ENCODE assay signal across 26 cellular contexts in genomic region chr21:29326914-29327554, GRCh38.
"Had no signal": no experiment of that assay in that cellular context is flagged by ENCODE, and none has a peak within 500 bp of the region (broad histone marks: within the 10 kb centered on the region; RNA-seq: fewer than 3 reads in every experiment).

No MANE protein-coding gene starts in this region.

- H3K4me3 Mint-ChIP-seq: activated CD4-positive, alpha-beta T cell treated with anti-CD3 and anti-CD28 coated beads, Interleukin-2, amount 10 ng/mL, durations not matched to agents 7 days and 5 days; activated CD8-positive, alpha-beta T cell treated with anti-CD3 and anti-CD28 coated beads, Interleukin-2, amount 10 ng/mL, durations not matched to agents 7 days and 5 days; activated T-helper 1 cell treated with anti-CD3 and anti-CD28 coated beads, Interleukin-12 subunit alpha, Interleukin-12 subunit beta, Interleukin-2, Interleukin-4 antibody, amounts not matched to agents 30 ng/mL and 10 ng/mL and 1 ng/mL, durations not matched to agents 14 hours and 24 hours and 36 hours; brain; effector memory CD8-positive, alpha-beta T cell; naive thymus-derived CD4-positive, alpha-beta T cell; neural progenitor cell; T-helper 2 cell treated with Interferon-gamma antibody and Interleukin-4, amounts not matched to agents 5 μg/mL and 100 μg/mL, for 36 hours had no signal

- H3K36me3 ChIP-seq: neural progenitor cell, ovary, prostate gland had no signal

- H3K4me1 Mint-ChIP-seq: activated CD4-positive, alpha-beta T cell treated with anti-CD3 and anti-CD28 coated beads, Interleukin-2, amount 10 ng/mL, durations not matched to agents 7 days and 5 days; neural progenitor cell had no signal

- FAIRE-seq: colon, islet of Langerhans had no signal

- H3K4me1 ChIP-seq: neural progenitor cell, prostate gland had no signal

- H2AFZ ChIP-seq: neural progenitor cell had no signal

- H3K4me2 ChIP-seq: neural progenitor cell had no signal

- H3K9me3 ChIP-seq: esophagus squamous epithelium, heart left ventricle, mucosa of descending colon, ovary, prostate gland, right atrium auricular region, spleen, upper lobe of right lung had no signal

- H3K27ac ChIP-seq: dorsolateral prefrontal cortex, esophagus squamous epithelium, heart left ventricle, neural progenitor cell, ovary, prostate gland, right atrium auricular region, spleen, upper lobe of right lung, VCaP had no signal

- H3K27me3 Mint-ChIP-seq: activated CD4-positive, alpha-beta T cell treated with anti-CD3 and anti-CD28 coated beads, Interleukin-2, amount 10 ng/mL, durations not matched to agents 7 days and 5 days; brain; effector memory CD8-positive, alpha-beta T cell; naive thymus-derived CD4-positive, alpha-beta T cell had no signal

- H3K9me3 Mint-ChIP-seq: activated CD4-positive, alpha-beta T cell treated with anti-CD3 and anti-CD28 coated beads, Interleukin-2, amount 10 ng/mL, durations not matched to agents 7 days and 5 days; activated T-helper 1 cell treated with anti-CD3 and anti-CD28 coated beads, Interleukin-12 subunit alpha, Interleukin-12 subunit beta, Interleukin-2, Interleukin-4 antibody, amounts not matched to agents 30 ng/mL and 10 ng/mL and 1 ng/mL, durations not matched to agents 14 hours and 24 hours and 36 hours; effector memory CD8-positive, alpha-beta T cell; naive thymus-derived CD4-positive, alpha-beta T cell; T-helper 2 cell treated with Interferon-gamma antibody and Interleukin-4, amounts not matched to agents 5 μg/mL and 100 μg/mL, for 36 hours had no signal

- H3K27ac Mint-ChIP-seq: activated CD4-positive, alpha-beta T cell treated with anti-CD3 and anti-CD28 coated beads, Interleukin-2, amount 10 ng/mL, durations not matched to agents 7 days and 5 days; activated CD8-positive, alpha-beta T cell treated with anti-CD3 and anti-CD28 coated beads, Interleukin-2, amount 10 ng/mL, durations not matched to agents 7 days and 5 days; activated T-helper 1 cell treated with anti-CD3 and anti-CD28 coated beads, Interleukin-12 subunit alpha, Interleukin-12 subunit beta, Interleukin-2, Interleukin-4 antibody, amounts not matched to agents 30 ng/mL and 10 ng/mL and 1 ng/mL, durations not matched to agents 14 hours and 24 hours and 36 hours; brain; effector memory CD8-positive, alpha-beta T cell; naive thymus-derived CD4-positive, alpha-beta T cell; neural progenitor cell; T-helper 2 cell treated with Interferon-gamma antibody and Interleukin-4, amounts not matched to agents 5 μg/mL and 100 μg/mL, for 36 hours had no signal

- H3K9ac ChIP-seq: neural progenitor cell had no signal

- DNase-seq: activated CD4-positive, alpha-beta T cell treated with anti-CD3 and anti-CD28 coated beads, Interleukin-2, amount 10 ng/mL, durations not matched to agents 7 days and 5 days; activated CD8-positive, alpha-beta T cell treated with anti-CD3 and anti-CD28 coated beads, Interleukin-2, amount 10 ng/mL, durations not matched to agents 7 days and 5 days; activated gamma-delta T cell; activated naive CD4-positive, alpha-beta T cell treated with anti-CD3 and anti-CD28 coated beads, Interleukin-2, amount 50 U/mL, for 16 hours; aorta; effector memory CD8-positive, alpha-beta T cell; esophagus squamous epithelium; heart left ventricle; mucosa of descending colon; naive thymus-derived CD4-positive, alpha-beta T cell; ovary; spleen; stimulated activated CD4-positive, alpha-beta T cell treated with anti-CD3 and anti-CD28 coated beads, Interleukin-4, amount 100 ng/mL, for 24 hours; stimulated activated naive CD4-positive, alpha-beta T cell treated with Interleukin-2 at 50 U/mL for 16 hours; upper lobe of right lung had no signal

- H3K27me3 ChIP-seq: dorsolateral prefrontal cortex, esophagus squamous epithelium, heart left ventricle, neural progenitor cell, ovary, right atrium auricular region, spleen, upper lobe of right lung had no signal

- H3K4me3 ChIP-seq: dorsolateral prefrontal cortex, esophagus squamous epithelium, heart left ventricle, mucosa of descending colon, neural progenitor cell, ovary, prostate gland, right atrium auricular region, spleen, upper lobe of right lung had no signal

- ATAC-seq: activated CD4-positive, CD25-positive, alpha-beta regulatory T cell treated with anti-CD3 and anti-CD28 coated beads, Interleukin-2, amount 50 U/mL, for 24 hours; activated CD8-positive, alpha-beta T cell treated with anti-CD3 and anti-CD28 coated beads, Interleukin-2, amount 10 ng/mL, durations not matched to agents 7 days and 5 days; effector memory CD8-positive, alpha-beta T cell; mucosa of descending colon; naive thymus-derived CD4-positive, alpha-beta T cell; upper lobe of right lung had no signal
